ENCODE assay signal across 11 cellular contexts in genomic region chr1:9388628-9389184, GRCh38.
DNase-seq lines count a peak whose midpoint lies in the region; ATAC-seq and TF ChIP-seq lines count a peak whose summit lies in the region.
"Had no signal": no experiment of that assay in that cellular context is flagged by ENCODE, and none has a peak within 500 bp of the region (broad histone marks: within the 10 kb centered on the region; RNA-seq: fewer than 3 reads in every experiment).

No MANE protein-coding gene starts in this region.

- H3K27me3 ChIP-seq in SK-N-SH (ENCODE audit: insufficient read depth) (no peaks in the 10 kb centered on the region), smooth muscle cell (ENCODE audit: low read depth) (no peaks in the 10 kb centered on the region), suprapubic skin (no peaks in the 10 kb centered on the region)
- H3K27me3 ChIP-seq: heart left ventricle had no signal

- H3K9me3 Mint-ChIP-seq in stimulated activated effector memory CD8-positive, alpha-beta T cell treated with anti-CD3 and anti-CD28 coated beads, Interleukin-12 subunit alpha, Interleukin-12 subunit beta, amount 100 ng/mL, for 72 hours = no peaks in the 10 kb centered on the region

- peaks cover 0 to 10% of the 10 kb centered on the region in 2 experiments; a peak in 1 of 4 replicates for H3K4me1 ChIP-seq in SK-N-SH (ENCODE audit: control insufficient read depth in 1 of 2, insufficient read depth in 2 of 2, low read depth in 1 of 2, low read length in 1 of 2)
- H3K4me1 ChIP-seq in smooth muscle cell (ENCODE audit: low read depth) = no peaks in the 10 kb centered on the region
- H3K4me1 ChIP-seq in suprapubic skin = peaks cover 28% of the 10 kb centered on the region

- DNase-seq in GM03348 (ENCODE audit: low spot score) (peak; percentile 78), SK-N-SH (no peak), fibroblast of pulmonary artery (ENCODE audit: low read depth) (peak; percentile 42), smooth muscle cell (lab: John Stamatoyannopoulos, UW; ENCODE audit: unreplicated experiment) (no peak), suprapubic skin (ENCODE audit: low spot score in 2 of 2) (no peak)
- no peak for DNase-seq in stimulated activated effector memory CD8-positive, alpha-beta T cell treated with anti-CD3 and anti-CD28 coated beads, Interleukin-12 subunit alpha, Interleukin-12 subunit beta, amount 100 ng/mL, for 72 hours (ENCODE audit: low spot score in 2 of 2)
- DNase-seq: heart left ventricle; stimulated activated CD4-positive, alpha-beta T cell treated with anti-CD3 and anti-CD28 coated beads, Interleukin-1b, Interleukin-23, amount 100 ng/mL, for 48 hours had no signal

- TF ChIP-seq POLR2A in suprapubic skin (IDR thresholded peaks at IDR 0.05) = no peak

- no peak for TF ChIP-seq RAD21 in SK-N-SH (IDR thresholded peaks at IDR 0.05; ENCODE audit: low read length)

- no peaks in the 10 kb centered on the region for H3K9me3 ChIP-seq in SK-N-SH
- H3K9me3 ChIP-seq in smooth muscle cell (replicated peaks; ENCODE audit: low read depth) = no peaks in the 10 kb centered on the region
- no peaks in the 10 kb centered on the region for H3K9me3 ChIP-seq in suprapubic skin
- H3K9me3 ChIP-seq: heart left ventricle had no signal

- H2AFZ ChIP-seq in SK-N-SH (ENCODE audit: low read depth) (no peak overlapping the region), smooth muscle cell (ENCODE audit: low read depth) (no peak overlapping the region)

- H3K4me1 Mint-ChIP-seq in stimulated activated effector memory CD8-positive, alpha-beta T cell treated with anti-CD3 and anti-CD28 coated beads, Interleukin-12 subunit alpha, Interleukin-12 subunit beta, amount 100 ng/mL, for 72 hours = peaks cover 10% of the 10 kb centered on the region

- TF ChIP-seq EP300 in SK-N-SH (IDR thresholded peaks at IDR 0.05; ENCODE audit: borderline replicate concordance in 1 of 2, low read depth in 1 of 2, low read length in 1 of 2) = no peak
- no peak for TF ChIP-seq EP300 in suprapubic skin (IDR thresholded peaks at IDR 0.05)

- H3K79me2 ChIP-seq in SK-N-SH (ENCODE audit: insufficient read depth) (no peaks in the 10 kb centered on the region), smooth muscle cell (ENCODE audit: low read depth) (no peaks in the 10 kb centered on the region)

- CTCF ChIA-PET in SK-N-SH (lab: Yijun Ruan, JAX) = interaction anchor here (0.8 kb wide), 1 partner anchor 13 kb away, joined by 3 read pairs; no protein-coding TSS in a partner anchor

- TF ChIP-seq CTCF in SK-N-SH (IDR thresholded peaks at IDR 0.05) = no peak
- no peak for TF ChIP-seq CTCF in fibroblast of pulmonary artery (IDR thresholded peaks at IDR 0.05; ENCODE audit: low read length, missing control alignments)
- TF ChIP-seq CTCF in smooth muscle cell (IDR thresholded peaks at IDR 0.05; ENCODE audit: borderline replicate concordance, insufficient read depth, poor library complexity, severe bottlenecking) = no peak
- no peak for TF ChIP-seq CTCF in suprapubic skin (IDR thresholded peaks at IDR 0.05)

- H3K27ac Mint-ChIP-seq in stimulated activated effector memory CD8-positive, alpha-beta T cell treated with anti-CD3 and anti-CD28 coated beads, Interleukin-12 subunit alpha, Interleukin-12 subunit beta, amount 100 ng/mL, for 72 hours = no peak overlapping the region

- 42% methylated on average over 7 of the region's 8 CpGs for WGBS in SK-N-SH (ENCODE audit: low lambda C conversion rate)
- 43% methylated on average over 8 of the region's 8 CpGs for WGBS in smooth muscle cell (ENCODE audit: low lambda C conversion rate)
- 48% methylated on average over 8 of the region's 8 CpGs for WGBS in suprapubic skin

- H3K9ac ChIP-seq in SK-N-SH (no peak overlapping the region), smooth muscle cell (ENCODE audit: low read depth) (no peak overlapping the region)

- H3K4me2 ChIP-seq in SK-N-SH (peak overlapping the region; percentile 37; the same call in 1 of the 2 replicates), smooth muscle cell (peak overlapping the region; percentile 22)

- no peaks in the 10 kb centered on the region for H3K9me2 ChIP-seq in SK-N-SH

- H3K36me3 Mint-ChIP-seq in stimulated activated effector memory CD8-positive, alpha-beta T cell treated with anti-CD3 and anti-CD28 coated beads, Interleukin-12 subunit alpha, Interleukin-12 subunit beta, amount 100 ng/mL, for 72 hours = no peaks in the 10 kb centered on the region
- H3K36me3 Mint-ChIP-seq: brain had no signal

- no peak overlapping the region for H3K4me3 Mint-ChIP-seq in stimulated activated effector memory CD8-positive, alpha-beta T cell treated with anti-CD3 and anti-CD28 coated beads, Interleukin-12 subunit alpha, Interleukin-12 subunit beta, amount 100 ng/mL, for 72 hours
- H3K4me3 Mint-ChIP-seq: brain had no signal

- H3K27ac ChIP-seq in SK-N-SH (ENCODE audit: low read depth in 2 of 2, low read length in 1 of 2) = no peak overlapping the region
- no peak overlapping the region for H3K27ac ChIP-seq in smooth muscle cell (ENCODE audit: low read depth)
- H3K27ac ChIP-seq in suprapubic skin = no peak overlapping the region

- H3K36me3 ChIP-seq in SK-N-SH (replicated peaks in 1 of 2; ENCODE audit: control insufficient read depth in 1 of 2, insufficient read depth in 2 of 2, low read length in 1 of 2) = no peaks in the 10 kb centered on the region
- H3K36me3 ChIP-seq in smooth muscle cell (ENCODE audit: low read depth) = no peaks in the 10 kb centered on the region
- no peaks in the 10 kb centered on the region for H3K36me3 ChIP-seq in suprapubic skin
- H3K36me3 ChIP-seq: heart left ventricle had no signal

- no peaks in the 10 kb centered on the region for H3F3A ChIP-seq in SK-N-SH (replicated peaks; ENCODE audit: insufficient read depth)
- H3F3A ChIP-seq in smooth muscle cell (ENCODE audit: low read depth) = no peaks in the 10 kb centered on the region

- ATAC-seq in GM21825 (IDR thresholded peaks at IDR 0.05; ENCODE audit: unreplicated experiment) = no peak
- ATAC-seq in HG03025 (IDR thresholded peaks at IDR 0.05; ENCODE audit: low FRiP score, unreplicated experiment) = no peak
- no peak for ATAC-seq in stimulated activated effector memory CD8-positive, alpha-beta T cell treated with anti-CD3 and anti-CD28 coated beads, Interleukin-12 subunit alpha, Interleukin-12 subunit beta, amount 100 ng/mL, for 72 hours

- H3K4me3 ChIP-seq in SK-N-SH (ENCODE audit: low read depth in 2 of 2, low read length in 1 of 2) (no peak overlapping the region), fibroblast of pulmonary artery (replicated peaks; ENCODE audit: low read depth, low read length) (no peak overlapping the region), smooth muscle cell (no peak overlapping the region), suprapubic skin (no peak overlapping the region)
- H3K4me3 ChIP-seq: heart left ventricle had no signal

- POLR2A ChIA-PET in SK-N-SH (lab: Yijun Ruan, JAX) = no interaction called here

- no peaks in the 10 kb centered on the region for H4K20me1 ChIP-seq in SK-N-SH (ENCODE audit: insufficient read depth)
- no peaks in the 10 kb centered on the region for H4K20me1 ChIP-seq in smooth muscle cell (ENCODE audit: low read depth)

TF ChIP-seq in SK-N-SH, 30 proteins besides CTCF, POLR2A, EP300 and RAD21:
- TF ChIP-seq RFX5 (IDR thresholded peaks at IDR 0.05; ENCODE audit: low read length) (peak; percentile 17; the same call in 1 of the 2 replicates), EZH2phosphoT487 (IDR thresholded peaks at IDR 0.05; ENCODE audit: borderline replicate concordance, low read depth) (no peak), ZBTB33 (IDR thresholded peaks at IDR 0.05; ENCODE audit: borderline replicate concordance, low read depth) (no peak), PBX3 (IDR thresholded peaks at IDR 0.05) (peak; percentile 75), FOSL2 (IDR thresholded peaks at IDR 0.05; ENCODE audit: borderline replicate concordance, low read depth) (peak; percentile 47; the same call in 1 of the 2 replicates), SMC3 (IDR thresholded peaks at IDR 0.05; ENCODE audit: low read depth, low read length) (no peak)

Comparison
In these comparisons a context has a peak if more than half of its experiments do, and no peak if none do; other contexts are left out.
1. DNase-seq: peak in GM03348 (single experiment) and fibroblast of pulmonary artery (single experiment); none in SK-N-SH (single experiment), smooth muscle cell (single experiment), suprapubic skin (0 of 2) and stimulated activated effector memory CD8-positive, alpha-beta T cell treated with anti-CD3 and anti-CD28 coated beads, Interleukin-12 subunit alpha, Interleukin-12 subunit beta, amount 100 ng/mL, for 72 hours (0 of 2).